ENCODE assay signal across 1 cellular context in genomic region chr3:8480699-8481098, GRCh38.
TF ChIP-seq lines count a peak whose summit lies in the region.

No MANE protein-coding gene starts in this region.

TF ChIP-seq in IMR-90, 13 proteins besides CTCF, POLR2A, EP300 and RAD21 (continued from another document):
- TF ChIP-seq USF2 (IDR thresholded peaks at IDR 0.05; ENCODE audit: low read depth, low read length) (no peak), MAFK (IDR thresholded peaks at IDR 0.05; ENCODE audit: low read depth, low read length) (no peak)
